8 cellular contexts compared by ENCODE assay signal in the genomic region with DNA sequence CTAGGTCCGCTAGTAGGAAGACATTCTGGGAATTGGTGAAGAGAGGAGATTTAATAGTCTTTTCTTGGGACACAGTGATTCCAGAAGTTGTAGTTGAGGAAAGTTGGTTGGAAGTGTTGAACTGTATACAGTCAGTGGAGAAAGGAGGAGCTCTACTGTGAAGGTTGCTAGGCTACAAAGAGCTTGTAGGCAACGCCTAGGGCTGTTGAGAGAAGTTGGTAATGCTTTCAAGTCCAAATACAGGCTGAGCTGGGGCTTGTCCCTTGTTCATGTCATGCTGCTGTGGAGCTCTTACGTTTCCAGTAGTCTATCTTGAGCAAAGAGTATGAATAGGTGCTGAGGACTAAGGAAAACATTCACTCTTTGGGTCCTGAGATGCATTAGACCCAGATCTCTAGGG. TPM values are rescaled to one million over a fixed set of nuclear protein-coding genes. Genes with fewer than 3 reads are reported as not detected.
DNase-seq lines count a peak whose midpoint lies in the region; ATAC-seq, FAIRE-seq and TF ChIP-seq lines count a peak whose summit lies in the region.

No MANE protein-coding gene starts in this region.

- H3K27ac ChIP-seq in ascending aorta (no peak overlapping the region), thyroid gland (peak overlapping the region in 1 of 3 donors; percentile 75)

- no peak for ATAC-seq in HG03571 (IDR thresholded peaks at IDR 0.05; ENCODE audit: unreplicated experiment)

- POLR2A ChIA-PET in HEK293T (lab: Yijun Ruan, JAX): interaction anchor here (0.7 to 1.9 kb wide), 2 partner anchors 12 to 36 kb away, joined by 3 to 7 read pairs; no protein-coding TSS in a partner anchor

- 40 to 43% methylated on average over 3 of the region's 3 CpGs for WGBS in thyroid gland, 2 donors

- TF ChIP-seq POLR2A in thyroid gland (IDR thresholded peaks at IDR 0.05): no peak

- intact Hi-C loops in ascending aorta (cut with DNase I) (no loop called here), thyroid gland (cut with DNase I) (no loop called here)

- H3K4me1 ChIP-seq in ascending aorta (peaks cover 3 to 9% of the 10 kb centered on the region in 2 donors), thyroid gland (peaks cover 7 to 11% of the 10 kb centered on the region in 2 donors)

- no peaks in the 10 kb centered on the region for H3K27me3 ChIP-seq in ascending aorta
- H3K27me3 ChIP-seq in thyroid gland: no peaks in the 10 kb centered on the region

- H3K36me3 ChIP-seq in ascending aorta: no peaks in the 10 kb centered on the region
- no peaks in the 10 kb centered on the region for H3K36me3 ChIP-seq in thyroid gland

- no peaks in the 10 kb centered on the region for H3K9me3 ChIP-seq in ascending aorta
- no peaks in the 10 kb centered on the region for H3K9me3 ChIP-seq in thyroid gland

- CTCF ChIA-PET in HEK293T (lab: Yijun Ruan, JAX): no interaction called here

- TF ChIP-seq CTCF in ascending aorta (IDR thresholded peaks at IDR 0.05): no peak
- TF ChIP-seq CTCF in thyroid gland (IDR thresholded peaks at IDR 0.05): no peak

- H3K4me3 ChIP-seq in ascending aorta: peak overlapping the region; percentile 73 to 93
- peak overlapping the region in 1 of 3 donors; percentile 91 for H3K4me3 ChIP-seq in thyroid gland (replicated peaks in 1 of 3)

- DNase-seq in AG08396 (ENCODE audit: low spot score) (peak; percentile 51), HEK293T (ENCODE audit: extremely low spot score) (peak; percentile 20), ascending aorta (ENCODE audit: low spot score in 2 of 2) (no peak), thyroid gland (peak; percentile 8 to 19), retina (no peak), amygdala (lab: John Stamatoyannopoulos, UW) (no peak)

- peak; percentile 78 for FAIRE-seq in islet of Langerhans (lab: Jason Lieb, UNC)

TF ChIP-seq in HEK293T, 16 proteins besides CTCF, POLR2A, EP300 and RAD21:
- TF ChIP-seq TARDBP (IDR thresholded peaks at IDR 0.05): no peak

RNA-seq across cellular contexts. Expression of a gene that starts 1.1 kb away (rescaled TPM):
- total RNA-seq in ascending aorta (40.4 TPM), thyroid gland (10 to 100 TPM; 32.3 to 89.4 (median 43.9) TPM)

Comparison
In these comparisons a context has a peak if more than half of its experiments do, and no peak if none do; other contexts are left out.
1. DNase-seq: peak in AG08396 (single experiment), HEK293T (single experiment) and thyroid gland (2 of 2); none in ascending aorta (0 of 2), retina (single experiment) and amygdala (0 of 56).